ENCODE assay signal across 8 cellular contexts in genomic region chr13:99320693-99321481, GRCh38. TPM values are rescaled to one million over a fixed set of nuclear protein-coding genes. Genes with fewer than 3 reads are reported as not detected.
A peak's percentile ranks its signal among the peaks of the same experiment; 100 is the strongest.
DNase-seq lines count a peak whose midpoint lies in the region; ATAC-seq and TF ChIP-seq lines count a peak whose summit lies in the region.

No MANE protein-coding gene starts in this region.

- 55% methylated on average over 5 of the region's 5 CpGs for WGBS in esophagus muscularis mucosa

- peaks cover 11 to 47% (median 42%) of the 10 kb centered on the region in 4 donors for H3K4me1 ChIP-seq in esophagus muscularis mucosa

- peak overlapping the region; percentile 20 for H3K27ac Mint-ChIP-seq in activated CD8-positive, alpha-beta T cell treated with anti-CD3 and anti-CD28 coated beads for 36 hours
- H3K27ac Mint-ChIP-seq in activated CD8-positive, alpha-beta T cell treated with anti-CD3 and anti-CD28 coated beads, Interleukin-2, amount 10 ng/mL, durations not matched to agents 7 days and 5 days = no peak overlapping the region
- H3K27ac Mint-ChIP-seq in stimulated activated naive B cell treated with anti-CD40 and anti-IgM and Interleukin-4, amounts not matched to agents 10 μg/mL and 1 μg/mL and 100 μg/mL, for 72 hours = peak overlapping the region; percentile 20

- TF ChIP-seq EP300 in esophagus muscularis mucosa (IDR thresholded peaks at IDR 0.05) = no peak

- H3K4me3 ChIP-seq in esophagus muscularis mucosa = no peak overlapping the region

- no peak for DNase-seq in activated CD8-positive, alpha-beta T cell treated with anti-CD3 and anti-CD28 coated beads for 36 hours
- DNase-seq in activated CD8-positive, alpha-beta T cell treated with anti-CD3 and anti-CD28 coated beads, Interleukin-2, amount 10 ng/mL, durations not matched to agents 7 days and 5 days = no peak
- peak; percentile 94 for DNase-seq in SIG-M5 treated with dmso at 0.1 percent for 504 hours (lab: John Stamatoyannopoulos, UW; ENCODE audit: unreplicated experiment)
- no peak for DNase-seq in esophagus muscularis mucosa (ENCODE audit: extremely low spot score)
- no peak for DNase-seq in stimulated activated naive B cell treated with anti-CD40 and anti-IgM and Interleukin-4, amounts not matched to agents 10 μg/mL and 1 μg/mL and 100 μg/mL, for 72 hours

- no peak overlapping the region for H3K4me3 Mint-ChIP-seq in activated CD8-positive, alpha-beta T cell treated with anti-CD3 and anti-CD28 coated beads for 36 hours
- no peak overlapping the region for H3K4me3 Mint-ChIP-seq in activated CD8-positive, alpha-beta T cell treated with anti-CD3 and anti-CD28 coated beads, Interleukin-2, amount 10 ng/mL, durations not matched to agents 7 days and 5 days
- H3K4me3 Mint-ChIP-seq in stimulated activated naive B cell treated with anti-CD40 and anti-IgM and Interleukin-4, amounts not matched to agents 10 μg/mL and 1 μg/mL and 100 μg/mL, for 72 hours = no peak overlapping the region

- peak overlapping the region; percentile 42 to 62 (median 52) for H3K27ac ChIP-seq in esophagus muscularis mucosa (replicated peaks in 1 of 4)

- peaks cover 54% of the 10 kb centered on the region for H3K36me3 Mint-ChIP-seq in activated CD8-positive, alpha-beta T cell treated with anti-CD3 and anti-CD28 coated beads for 36 hours (ENCODE audit: low read depth)
- peaks cover 61% of the 10 kb centered on the region for H3K36me3 Mint-ChIP-seq in activated CD8-positive, alpha-beta T cell treated with anti-CD3 and anti-CD28 coated beads, Interleukin-2, amount 10 ng/mL, durations not matched to agents 7 days and 5 days (ENCODE audit: low read depth)
- H3K36me3 Mint-ChIP-seq in stimulated activated naive B cell treated with anti-CD40 and anti-IgM and Interleukin-4, amounts not matched to agents 10 μg/mL and 1 μg/mL and 100 μg/mL, for 72 hours = peaks cover 34 to 53% of the 10 kb centered on the region in 2 donors

- CTCF ChIA-PET in activated CD8-positive, alpha-beta T cell treated with anti-CD3 and anti-CD28 coated beads for 36 hours (lab: Charles Lee) = interaction anchor here (0.8 to 2.6 kb wide), 8 partner anchors 14 to 182 kb away, joined by 3 to 21 read pairs (median 6); partner anchors contain the start of gene GPR183
- CTCF ChIA-PET in activated CD8-positive, alpha-beta T cell treated with anti-CD3 and anti-CD28 coated beads, Interleukin-2, amount 10 ng/mL, durations not matched to agents 7 days and 5 days (lab: Charles Lee) = interaction anchor here (0.8 to 2.8 kb wide), 6 partner anchors 14 to 115 kb away, joined by 3 to 14 read pairs (median 8); partner anchors contain the start of gene GPR183

- ATAC-seq in activated CD8-positive, alpha-beta T cell treated with anti-CD3 and anti-CD28 coated beads for 36 hours = no peak
- no peak for ATAC-seq in activated CD8-positive, alpha-beta T cell treated with anti-CD3 and anti-CD28 coated beads, Interleukin-2, amount 10 ng/mL, durations not matched to agents 7 days and 5 days
- ATAC-seq in stimulated activated naive B cell treated with anti-CD40 and anti-IgM and Interleukin-4, amounts not matched to agents 10 μg/mL and 1 μg/mL and 100 μg/mL, for 72 hours (replicated peaks) = no peak
- ATAC-seq in GM18870 (IDR thresholded peaks at IDR 0.05; ENCODE audit: unreplicated experiment) (no peak), GM19463 (IDR thresholded peaks at IDR 0.05; ENCODE audit: unreplicated experiment) (no peak), GM18517 (IDR thresholded peaks at IDR 0.05; ENCODE audit: unreplicated experiment) (no peak)

- POLR2A ChIA-PET in activated CD8-positive, alpha-beta T cell treated with anti-CD3 and anti-CD28 coated beads for 36 hours (lab: Charles Lee) = interaction anchor here (0.8 to 2.4 kb wide), 5 partner anchors 15 to 105 kb away, joined by 3 to 11 read pairs (median 8); partner anchors contain the start of gene GPR183
- POLR2A ChIA-PET in activated CD8-positive, alpha-beta T cell treated with anti-CD3 and anti-CD28 coated beads, Interleukin-2, amount 10 ng/mL, durations not matched to agents 7 days and 5 days (lab: Charles Lee) = interaction anchor here (0.7 to 1.5 kb wide), 3 partner anchors 10 to 120 kb away, joined by 4 read pairs; partner anchors contain the start of gene UBAC2

- H3K27me3 ChIP-seq in esophagus muscularis mucosa = no peaks in the 10 kb centered on the region

- no peak for TF ChIP-seq POLR2A in esophagus muscularis mucosa (IDR thresholded peaks at IDR 0.05; ENCODE audit: low read depth)

- H3K27me3 Mint-ChIP-seq in activated CD8-positive, alpha-beta T cell treated with anti-CD3 and anti-CD28 coated beads for 36 hours = no peaks in the 10 kb centered on the region
- no peaks in the 10 kb centered on the region for H3K27me3 Mint-ChIP-seq in activated CD8-positive, alpha-beta T cell treated with anti-CD3 and anti-CD28 coated beads, Interleukin-2, amount 10 ng/mL, durations not matched to agents 7 days and 5 days (ENCODE audit: low read depth)
- no peaks in the 10 kb centered on the region for H3K27me3 Mint-ChIP-seq in stimulated activated naive B cell treated with anti-CD40 and anti-IgM and Interleukin-4, amounts not matched to agents 10 μg/mL and 1 μg/mL and 100 μg/mL, for 72 hours

- no peaks in the 10 kb centered on the region for H3K9me3 Mint-ChIP-seq in activated CD8-positive, alpha-beta T cell treated with anti-CD3 and anti-CD28 coated beads for 36 hours
- no peaks in the 10 kb centered on the region for H3K9me3 Mint-ChIP-seq in activated CD8-positive, alpha-beta T cell treated with anti-CD3 and anti-CD28 coated beads, Interleukin-2, amount 10 ng/mL, durations not matched to agents 7 days and 5 days (ENCODE audit: insufficient read depth)
- H3K9me3 Mint-ChIP-seq in stimulated activated naive B cell treated with anti-CD40 and anti-IgM and Interleukin-4, amounts not matched to agents 10 μg/mL and 1 μg/mL and 100 μg/mL, for 72 hours = no peaks in the 10 kb centered on the region

- H3K36me3 ChIP-seq in esophagus muscularis mucosa = peaks cover 0 to 30% (median 14%) of the 10 kb centered on the region in 4 donors

- peaks cover 78% of the 10 kb centered on the region for H3K4me1 Mint-ChIP-seq in activated CD8-positive, alpha-beta T cell treated with anti-CD3 and anti-CD28 coated beads for 36 hours (ENCODE audit: low read depth)
- peaks cover 64% of the 10 kb centered on the region for H3K4me1 Mint-ChIP-seq in activated CD8-positive, alpha-beta T cell treated with anti-CD3 and anti-CD28 coated beads, Interleukin-2, amount 10 ng/mL, durations not matched to agents 7 days and 5 days (ENCODE audit: low read depth)
- peaks cover 39 to 70% of the 10 kb centered on the region in 2 donors for H3K4me1 Mint-ChIP-seq in stimulated activated naive B cell treated with anti-CD40 and anti-IgM and Interleukin-4, amounts not matched to agents 10 μg/mL and 1 μg/mL and 100 μg/mL, for 72 hours

- no peak for TF ChIP-seq CTCF in activated CD8-positive, alpha-beta T cell treated with anti-CD3 and anti-CD28 coated beads for 36 hours (IDR thresholded peaks at IDR 0.05)
- no peak for TF ChIP-seq CTCF in esophagus muscularis mucosa (IDR thresholded peaks at IDR 0.05)

- H3K9me3 ChIP-seq in esophagus muscularis mucosa = no peaks in the 10 kb centered on the region

- intact Hi-C loops in activated CD8-positive, alpha-beta T cell treated with anti-CD3 and anti-CD28 coated beads for 36 hours (cut with micrococcal nuclease) = loop anchor here (5.0 kb wide), 1 partner anchor 34 kb away; no protein-coding TSS in a partner anchor
- intact Hi-C loops in esophagus muscularis mucosa (cut with DNase I) = loop anchor here (5.0 kb wide), 1 partner anchor 39 kb away; no protein-coding TSS in a partner anchor

RNA-seq across cellular contexts. Expression of gene GPR183, which starts 13.7 kb away (rescaled TPM):
- total RNA-seq in activated CD8-positive, alpha-beta T cell treated with anti-CD3 and anti-CD28 coated beads for 36 hours = 10 to 100 TPM in 1 of 2 experiments, 1 to 10 TPM in 1; 8.6 to 10.0 TPM
- total RNA-seq in activated CD8-positive, alpha-beta T cell treated with anti-CD3 and anti-CD28 coated beads, Interleukin-2, amount 10 ng/mL, durations not matched to agents 7 days and 5 days = 1 to 10 TPM; 5.0 to 5.2 TPM
- total RNA-seq in esophagus muscularis mucosa = 10 to 100 TPM; 11.9 to 32.1 (median 22.3) TPM
